ENCODE assay signal across 8 cellular contexts in genomic region chr19:4473708-4474503, GRCh38. TPM values are rescaled to one million over a fixed set of nuclear protein-coding genes. Genes with fewer than 3 reads are reported as not detected.
A peak's percentile ranks its signal among the peaks of the same experiment; 100 is the strongest.
DNase-seq lines count a peak whose midpoint lies in the region; ATAC-seq and TF ChIP-seq lines count a peak whose summit lies in the region.

No MANE protein-coding gene starts in this region.

- H3K27ac ChIP-seq in CD4-positive, alpha-beta memory T cell (ENCODE audit: low read depth, low read length), result no peak overlapping the region
- H3K27ac ChIP-seq in KOPT-K1 (ENCODE audit: low read depth, low read length, poor library complexity, severe bottlenecking), result peak overlapping the region; percentile 26

- peaks cover 4% of the 10 kb centered on the region for H3K36me3 ChIP-seq in CD4-positive, alpha-beta memory T cell (ENCODE audit: insufficient read depth, low read length)
- H3K36me3 ChIP-seq in KOPT-K1 (ENCODE audit: insufficient read depth, low read length), result peaks cover 38% of the 10 kb centered on the region

- H3K9me3 Mint-ChIP-seq in CD4-positive, alpha-beta memory T cell, result no peaks in the 10 kb centered on the region
- H3K9me3 Mint-ChIP-seq in neural crest cell, result no peaks in the 10 kb centered on the region

- intact Hi-C loops in CD4-positive, alpha-beta memory T cell (cut with micrococcal nuclease), result loop anchor here (5.0 kb wide), 1 partner anchor 712 kb away; the partner anchor contains the start of genes APBA3 and MRPL54

- no peak for ATAC-seq in HG02852 (IDR thresholded peaks at IDR 0.05; ENCODE audit: unreplicated experiment)

- peaks cover 30% of the 10 kb centered on the region for H3K4me1 ChIP-seq in CD4-positive, alpha-beta memory T cell (ENCODE audit: insufficient read depth, low read length)

- TF ChIP-seq CTCF in neural crest cell (conservative IDR thresholded peaks at IDR 0.05), result no peak

- H3K27me3 Mint-ChIP-seq in CD4-positive, alpha-beta memory T cell, result no peaks in the 10 kb centered on the region
- no peaks in the 10 kb centered on the region for H3K27me3 Mint-ChIP-seq in neural crest cell (ENCODE audit: low read depth)

- H3K27ac Mint-ChIP-seq in CD4-positive, alpha-beta memory T cell, result peak overlapping the region in 5 of 7 donors; percentile 46 to 86 (median 51)
- peak overlapping the region; percentile 74 for H3K27ac Mint-ChIP-seq in neural crest cell (ENCODE audit: unreplicated experiment)

- H3K4me3 ChIP-seq in CD4-positive, alpha-beta memory T cell (ENCODE audit: low read length in 2 of 2), result no peak overlapping the region

- H3K36me3 Mint-ChIP-seq in CD4-positive, alpha-beta memory T cell, result peaks cover 8 to 12% of the 10 kb centered on the region in 2 donors
- peaks cover 4% of the 10 kb centered on the region for H3K36me3 Mint-ChIP-seq in neural crest cell (ENCODE audit: low read depth)

- POLR2A ChIA-PET in CD4-positive, alpha-beta memory T cell (lab: Charles Lee; ENCODE audit: partially characterized antibody), result interaction anchor here (1.2 to 1.3 kb wide), 2 partner anchors 227 to 495 kb away, joined by 3 read pairs; partner anchors contain the start of genes KDM4B and YJU2

- peaks cover 9 to 26% (median 16%) of the 10 kb centered on the region in 4 donors for H3K4me1 Mint-ChIP-seq in CD4-positive, alpha-beta memory T cell
- peaks cover 15% of the 10 kb centered on the region for H3K4me1 Mint-ChIP-seq in neural crest cell

- no peaks in the 10 kb centered on the region for H3K9me3 ChIP-seq in CD4-positive, alpha-beta memory T cell (ENCODE audit: control insufficient read depth in 1 of 2, low read length in 2 of 2)
- H3K9me3 ChIP-seq in KOPT-K1 (ENCODE audit: insufficient read depth, low read length, poor library complexity, severe bottlenecking), result no peaks in the 10 kb centered on the region

- CTCF ChIA-PET in CD4-positive, alpha-beta memory T cell (lab: Charles Lee; ENCODE audit: partially characterized antibody), result interaction anchor here (0.8 kb wide), 1 partner anchor 13 kb away, joined by 3 read pairs; no protein-coding TSS in a partner anchor

- peak overlapping the region; percentile 43 to 87 (median 69) for H3K4me3 Mint-ChIP-seq in CD4-positive, alpha-beta memory T cell
- H3K4me3 Mint-ChIP-seq in neural crest cell, result peak overlapping the region; percentile 91

- no peak for DNase-seq in CD4-positive, alpha-beta memory T cell
- DNase-seq in cerebellum (ENCODE audit: low spot score), result peak; percentile 24
- DNase-seq in neural crest cell (ENCODE audit: low read depth, low spot score), result no peak
- DNase-seq in NCI-H1092 treated with DMSO at 0.1 percent for 48 hours (lab: John Stamatoyannopoulos, UW), result no peak
- DNase-seq in foreskin melanocyte, result no peak
- no peak for DNase-seq in NCI-H345 treated with DMSO at 0.1 percent for 48 hours (lab: John Stamatoyannopoulos, UW; ENCODE audit: unreplicated experiment)

- H3K27me3 ChIP-seq in CD4-positive, alpha-beta memory T cell (ENCODE audit: insufficient read depth, low read length), result no peaks in the 10 kb centered on the region

RNA-seq across cellular contexts. Expression of gene HDGFL2, which starts 1.8 kb away (rescaled TPM):
- 10 to 100 TPM; 36.5 to 39.7 TPM for total RNA-seq in CD4-positive, alpha-beta memory T cell
- 10 to 100 TPM in 1 of 2 donors, 1 to 10 TPM in 1; 3.5 to 26.1 TPM for polyA plus RNA-seq in CD4-positive, alpha-beta memory T cell
- total RNA-seq in cerebellum (26.9 TPM), neural crest cell (103 and 110 TPM in 2 replicates)

RNA-seq across cellular contexts. Expression of gene UBXN6, which starts 16.3 kb away (rescaled TPM):
- 10 to 100 TPM; 61.3 to 63.5 TPM for total RNA-seq in CD4-positive, alpha-beta memory T cell
- 1 to 10 TPM; 4.1 to 6.2 TPM for polyA plus RNA-seq in CD4-positive, alpha-beta memory T cell
- total RNA-seq in cerebellum (33.5 TPM), neural crest cell (39.5 and 40.9 TPM in 2 replicates)

RNA-seq across cellular contexts. Expression of gene PLIN4, which starts 44.4 kb away (rescaled TPM):
- under 1 TPM; 0.17 to 0.22 TPM for total RNA-seq in CD4-positive, alpha-beta memory T cell
- polyA plus RNA-seq in CD4-positive, alpha-beta memory T cell, result under 1 TPM in 1 of 2 donors, not detected in 1; 0.14 TPM
- total RNA-seq in cerebellum (0.73 TPM), neural crest cell (0.30 and 0.47 TPM in 2 replicates)
